In genomic region chr15:100722551-100723322, GRCh38 we compare ENCODE assay signal across 11 cellular contexts.
DNase-seq lines count a peak whose midpoint lies in the region; ATAC-seq, FAIRE-seq and TF ChIP-seq lines count a peak whose summit lies in the region.
"Had no signal": no experiment of that assay in that cellular context is flagged by ENCODE, and none has a peak within 500 bp of the region (broad histone marks: within the 10 kb centered on the region; RNA-seq: fewer than 3 reads in every experiment).

No MANE protein-coding gene starts in this region.

- POLR2A ChIA-PET in endothelial cell of umbilical vein (lab: Charles Lee) = no interaction called here

- H3K4me3 Mint-ChIP-seq in activated CD8-positive, alpha-beta memory T cell treated with anti-CD3 and anti-CD28 coated beads, Interleukin-2, amount 10 ng/mL, durations not matched to agents 7 days and 5 days = no peak overlapping the region
- H3K4me3 Mint-ChIP-seq: activated CD4-positive, alpha-beta T cell treated with anti-CD3 and anti-CD28 coated beads, Interleukin-2, amount 10 ng/mL, durations not matched to agents 24 days and 14 days; T-helper 1 cell treated with Interleukin-12 subunit alpha and Interleukin-12 subunit beta and Interleukin-4 antibody, amounts not matched to agents 30 μg/mL and 1 μg/mL, for 36 hours had no signal

- dilution Hi-C loops in endothelial cell of umbilical vein (cut with MboI; ENCODE audit: extremely low pct_ligation_motif_present, low sequenced_read_pairs) = no loop called here

- H3K9ac ChIP-seq in endothelial cell of umbilical vein (replicated peaks; ENCODE audit: extremely low read depth, insufficient read depth, low read length) = peak overlapping the region; percentile 30

- intact Hi-C loops in endothelial cell of umbilical vein (cut with micrococcal nuclease) (loop anchor here (5.0 kb wide), 2 partner anchors 150 to 555 kb away; partner anchors contain the start of gene SELENOS), pancreas (cut with DNase I) (no loop called here)

- BruUV-seq in endothelial cell of umbilical vein (replicated peaks; lab: Mats Ljungman, UMichigan) = no TSS peak

- no peaks in the 10 kb centered on the region for H3K79me2 ChIP-seq in endothelial cell of umbilical vein (ENCODE audit: control insufficient read depth, insufficient read depth, low read length)

- no peaks in the 10 kb centered on the region for H3K36me3 Mint-ChIP-seq in activated CD8-positive, alpha-beta memory T cell treated with anti-CD3 and anti-CD28 coated beads, Interleukin-2, amount 10 ng/mL, durations not matched to agents 7 days and 5 days

- H3K4me3 ChIP-seq in endothelial cell of umbilical vein (replicated peaks in 1 of 3; ENCODE audit: insufficient read depth in 1 of 3, low read depth in 1 of 3, low read length in 3 of 3) = no peak overlapping the region
- H3K4me3 ChIP-seq in pancreas = no peak overlapping the region
- H3K4me3 ChIP-seq in urinary bladder (ENCODE audit: low read depth, low read length) = no peak overlapping the region
- H3K4me3 ChIP-seq: MG63 had no signal

- H3K9me3 ChIP-seq in endothelial cell of umbilical vein (replicated peaks; ENCODE audit: control insufficient read depth, insufficient read depth, low read length) (no peaks in the 10 kb centered on the region), pancreas (no peaks in the 10 kb centered on the region)
- H3K9me3 ChIP-seq: MG63 had no signal

- H3K4me1 ChIP-seq in endothelial cell of umbilical vein (ENCODE audit: control insufficient read depth, extremely low read depth, insufficient read depth, low read length) = peaks cover 27% of the 10 kb centered on the region
- peaks cover 9 to 13% (median 10%) of the 10 kb centered on the region in 3 donors for H3K4me1 ChIP-seq in pancreas
- peaks cover 6% of the 10 kb centered on the region for H3K4me1 ChIP-seq in urinary bladder (ENCODE audit: insufficient read depth)

- H3K27ac ChIP-seq in endothelial cell of umbilical vein (ENCODE audit: insufficient read depth, low read depth, low read length) (peak overlapping the region; percentile 82), pancreas (peak overlapping the region; percentile 53 to 79 (median 68)), urinary bladder (ENCODE audit: low read depth) (peak overlapping the region; percentile 51)

- FAIRE-seq in endothelial cell of umbilical vein (lab: Jason Lieb, UNC) (no peak), pancreas (lab: Jason Lieb, UNC) (no peak), H54 (lab: Jason Lieb, UNC) (no peak)

- TF ChIP-seq POLR2A in endothelial cell of umbilical vein (IDR thresholded peaks at IDR 0.05; ENCODE audit: low read depth, low read length) (no peak), H54 (IDR thresholded peaks at IDR 0.05; ENCODE audit: low read depth, low read length) (no peak)

- H3K9me3 Mint-ChIP-seq in activated CD8-positive, alpha-beta memory T cell treated with anti-CD3 and anti-CD28 coated beads, Interleukin-2, amount 10 ng/mL, durations not matched to agents 7 days and 5 days (ENCODE audit: low read depth) = no peaks in the 10 kb centered on the region
- H3K9me3 Mint-ChIP-seq: activated CD4-positive, alpha-beta T cell treated with anti-CD3 and anti-CD28 coated beads, Interleukin-2, amount 10 ng/mL, durations not matched to agents 24 days and 14 days; T-helper 1 cell treated with Interleukin-12 subunit alpha and Interleukin-12 subunit beta and Interleukin-4 antibody, amounts not matched to agents 30 μg/mL and 1 μg/mL, for 36 hours had no signal

- no peaks in the 10 kb centered on the region for H3K27me3 ChIP-seq in endothelial cell of umbilical vein (ENCODE audit: control insufficient read depth in 2 of 2, insufficient read depth in 2 of 2, low read length in 2 of 2)
- no peaks in the 10 kb centered on the region for H3K27me3 ChIP-seq in pancreas
- H3K27me3 ChIP-seq: MG63 had no signal

- no peak for ATAC-seq in activated CD8-positive, alpha-beta memory T cell treated with anti-CD3 and anti-CD28 coated beads, Interleukin-2, amount 10 ng/mL, durations not matched to agents 7 days and 5 days
- ATAC-seq in pancreas = no peak

- no peak overlapping the region for H3K27ac Mint-ChIP-seq in activated CD8-positive, alpha-beta memory T cell treated with anti-CD3 and anti-CD28 coated beads, Interleukin-2, amount 10 ng/mL, durations not matched to agents 7 days and 5 days
- H3K27ac Mint-ChIP-seq: activated CD4-positive, alpha-beta T cell treated with anti-CD3 and anti-CD28 coated beads, Interleukin-2, amount 10 ng/mL, durations not matched to agents 24 days and 14 days; T-helper 1 cell treated with Interleukin-12 subunit alpha and Interleukin-12 subunit beta and Interleukin-4 antibody, amounts not matched to agents 30 μg/mL and 1 μg/mL, for 36 hours had no signal

- H3K27me3 Mint-ChIP-seq in activated CD8-positive, alpha-beta memory T cell treated with anti-CD3 and anti-CD28 coated beads, Interleukin-2, amount 10 ng/mL, durations not matched to agents 7 days and 5 days = peaks cover 8% of the 10 kb centered on the region
- H3K27me3 Mint-ChIP-seq: activated CD4-positive, alpha-beta T cell treated with anti-CD3 and anti-CD28 coated beads, Interleukin-2, amount 10 ng/mL, durations not matched to agents 24 days and 14 days had no signal

- CTCF ChIA-PET in activated CD8-positive, alpha-beta memory T cell treated with anti-CD3 and anti-CD28 coated beads, Interleukin-2, amount 10 ng/mL, durations not matched to agents 7 days and 5 days (lab: Charles Lee) = interaction anchor here (0.7 kb wide), 1 partner anchor 11 kb away, joined by 3 read pairs; no protein-coding TSS in a partner anchor
- CTCF ChIA-PET in endothelial cell of umbilical vein (lab: Charles Lee) = interaction anchor here (1.1 to 2.7 kb wide), 3 partner anchors 10 to 150 kb away, joined by 4 to 10 read pairs (median 4); no protein-coding TSS in a partner anchor

- no peak for TF ChIP-seq CTCF in endothelial cell of umbilical vein (IDR thresholded peaks at IDR 0.05; ENCODE audit: extremely low read depth in 1 of 2, insufficient read depth in 1 of 2, low read depth in 1 of 2, low read length in 2 of 2)
- no peak for TF ChIP-seq CTCF in pancreas (IDR thresholded peaks at IDR 0.05)

- H3K4me1 Mint-ChIP-seq in activated CD8-positive, alpha-beta memory T cell treated with anti-CD3 and anti-CD28 coated beads, Interleukin-2, amount 10 ng/mL, durations not matched to agents 7 days and 5 days = no peaks in the 10 kb centered on the region
- H3K4me1 Mint-ChIP-seq: activated CD4-positive, alpha-beta T cell treated with anti-CD3 and anti-CD28 coated beads, Interleukin-2, amount 10 ng/mL, durations not matched to agents 24 days and 14 days had no signal

- no peak overlapping the region for H2AFZ ChIP-seq in endothelial cell of umbilical vein (ENCODE audit: low read depth, low read length)

- H3K36me3 ChIP-seq in endothelial cell of umbilical vein (ENCODE audit: control insufficient read depth in 2 of 2, extremely low read depth in 1 of 2, insufficient read depth in 2 of 2, low read length in 2 of 2) (no peaks in the 10 kb centered on the region), pancreas (no peaks in the 10 kb centered on the region), urinary bladder (ENCODE audit: insufficient read depth) (no peaks in the 10 kb centered on the region)
- H3K36me3 ChIP-seq: MG63 had no signal

- H3K4me2 ChIP-seq in endothelial cell of umbilical vein (ENCODE audit: insufficient read depth, low read length) = no peak overlapping the region

- WGBS in pancreas, 2 donors = 68 to 73% methylated on average over 3 of the region's 3 CpGs
- WGBS in urinary bladder = 78% methylated on average over 3 of the region's 3 CpGs

- no peaks in the 10 kb centered on the region for H3K9me1 ChIP-seq in endothelial cell of umbilical vein (replicated peaks; ENCODE audit: control insufficient read depth, extremely low read depth, insufficient read depth, low read length)

- H4K20me1 ChIP-seq in endothelial cell of umbilical vein (replicated peaks; ENCODE audit: control insufficient read depth, extremely low read depth, insufficient read depth, low read length) = no peaks in the 10 kb centered on the region

- DNase-seq in activated CD8-positive, alpha-beta memory T cell treated with anti-CD3 and anti-CD28 coated beads, Interleukin-2, amount 10 ng/mL, durations not matched to agents 7 days and 5 days = peak; percentile 3
- DNase-seq in activated CD8-positive, alpha-beta memory T cell treated with anti-CD3 and anti-CD28 coated beads for 24 hours = no peak
- DNase-seq in endothelial cell of umbilical vein (ENCODE audit: low read depth, low spot score) = no peak
- no peak for DNase-seq in pancreas
- DNase-seq in H54 (ENCODE audit: insufficient read length, low spot score) = no peak
- DNase-seq in NCI-H1417 (lab: John Stamatoyannopoulos, UW) = no peak
- no peak for DNase-seq in OCI-M1 (lab: John Stamatoyannopoulos, UW)

TF ChIP-seq in endothelial cell of umbilical vein, 7 proteins besides CTCF, POLR2A, EP300 and RAD21:
- TF ChIP-seq FOS (IDR thresholded peaks at IDR 0.05; ENCODE audit: borderline replicate concordance, insufficient read depth, low read length) (peak; percentile 4), JUN (IDR thresholded peaks at IDR 0.05; ENCODE audit: borderline replicate concordance, insufficient read depth, insufficient read length, low read depth) (peak; percentile 13), EZH2 (IDR thresholded peaks at IDR 0.05; ENCODE audit: borderline replicate concordance, low read depth, low read length, severe bottlenecking) (no peak)
- TF ChIP-seq, protein P1, sequence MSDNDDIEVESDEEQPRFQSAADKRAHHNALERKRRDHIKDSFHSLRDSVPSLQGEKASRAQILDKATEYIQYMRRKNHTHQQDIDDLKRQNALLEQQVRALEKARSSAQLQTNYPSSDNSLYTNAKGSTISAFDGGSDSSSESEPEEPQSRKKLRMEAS (IDR thresholded peaks at IDR 0.05; ENCODE audit: insufficient read depth, insufficient read length) = no peak
